In genomic region chr2:9738718-9739496, GRCh38 we compare ENCODE assay signal across 9 cellular contexts.
DNase-seq lines count a peak whose midpoint lies in the region; ATAC-seq and TF ChIP-seq lines count a peak whose summit lies in the region.
"Had no signal": no experiment of that assay in that cellular context is flagged by ENCODE, and none has a peak within 500 bp of the region (broad histone marks: within the 10 kb centered on the region; RNA-seq: fewer than 3 reads in every experiment).

No MANE protein-coding gene starts in this region.

- no peaks in the 10 kb centered on the region for H3K27me3 ChIP-seq in thoracic aorta (replicated peaks; ENCODE audit: insufficient read depth)

- intact Hi-C loops in left ventricle myocardium superior (cut with micrococcal nuclease): no loop called here

- no peaks in the 10 kb centered on the region for H3K36me3 ChIP-seq in thoracic aorta

- peak; percentile 62 to 67 for ATAC-seq in activated CD4-positive, CD25-positive, alpha-beta regulatory T cell treated with anti-CD3 and anti-CD28 coated beads, Interleukin-2, amount 50 U/mL, for 24 hours
- ATAC-seq in left ventricle myocardium superior (peak; percentile 67), thoracic aorta (ENCODE audit: insufficient number of reproducible peaks, low FRiP score, low read depth) (no peak)

- peaks cover 0 to 6% of the 10 kb centered on the region in 2 donors for H3K4me1 ChIP-seq in thoracic aorta (ENCODE audit: control insufficient read depth in 1 of 2, low read depth in 2 of 2)

- H3K4me3 ChIP-seq in thoracic aorta: peak overlapping the region; percentile 70

- H3K27ac ChIP-seq in thoracic aorta: peak overlapping the region in 1 of 2 donors; percentile 30
- H3K27ac ChIP-seq: KMS-11 had no signal

- H3K9me3 ChIP-seq in thoracic aorta: peaks cover 4% of the 10 kb centered on the region

- TF ChIP-seq CTCF in thoracic aorta (IDR thresholded peaks at IDR 0.05): no peak

- DNase-seq in activated CD4-positive, CD25-positive, alpha-beta regulatory T cell (lab: John Stamatoyannopoulos, UW): no peak
- DNase-seq in activated CD4-positive, alpha-beta T cell treated with anti-CD3 and anti-CD28 coated beads, Interleukin-2, amount 50 U/mL, for 48 hours: peak; percentile 22 to 24
- DNase-seq in left ventricle myocardium superior (peak; percentile 52), thoracic aorta (ENCODE audit: low spot score) (no peak), GF-D8 (lab: John Stamatoyannopoulos, UW) (no peak), NCI-H510A treated with DMSO at 0.1 percent for 48 hours (lab: John Stamatoyannopoulos, UW) (no peak), HUDEP-2 (lab: John Stamatoyannopoulos, UW; ENCODE audit: unreplicated experiment in 76 of 76) (no peak)

Comparison
In these comparisons a context has a peak if more than half of its experiments do, and no peak if none do; other contexts are left out.
1. DNase-seq: peak in activated CD4-positive, alpha-beta T cell treated with anti-CD3 and anti-CD28 coated beads, Interleukin-2, amount 50 U/mL, for 48 hours (2 of 2) and left ventricle myocardium superior (single experiment); none in activated CD4-positive, CD25-positive, alpha-beta regulatory T cell (0 of 4), thoracic aorta (single experiment), GF-D8 (single experiment), NCI-H510A treated with DMSO at 0.1 percent for 48 hours (single experiment) and HUDEP-2 (0 of 76).